ENCODE assay signal across 8 cellular contexts in the genomic region with DNA sequence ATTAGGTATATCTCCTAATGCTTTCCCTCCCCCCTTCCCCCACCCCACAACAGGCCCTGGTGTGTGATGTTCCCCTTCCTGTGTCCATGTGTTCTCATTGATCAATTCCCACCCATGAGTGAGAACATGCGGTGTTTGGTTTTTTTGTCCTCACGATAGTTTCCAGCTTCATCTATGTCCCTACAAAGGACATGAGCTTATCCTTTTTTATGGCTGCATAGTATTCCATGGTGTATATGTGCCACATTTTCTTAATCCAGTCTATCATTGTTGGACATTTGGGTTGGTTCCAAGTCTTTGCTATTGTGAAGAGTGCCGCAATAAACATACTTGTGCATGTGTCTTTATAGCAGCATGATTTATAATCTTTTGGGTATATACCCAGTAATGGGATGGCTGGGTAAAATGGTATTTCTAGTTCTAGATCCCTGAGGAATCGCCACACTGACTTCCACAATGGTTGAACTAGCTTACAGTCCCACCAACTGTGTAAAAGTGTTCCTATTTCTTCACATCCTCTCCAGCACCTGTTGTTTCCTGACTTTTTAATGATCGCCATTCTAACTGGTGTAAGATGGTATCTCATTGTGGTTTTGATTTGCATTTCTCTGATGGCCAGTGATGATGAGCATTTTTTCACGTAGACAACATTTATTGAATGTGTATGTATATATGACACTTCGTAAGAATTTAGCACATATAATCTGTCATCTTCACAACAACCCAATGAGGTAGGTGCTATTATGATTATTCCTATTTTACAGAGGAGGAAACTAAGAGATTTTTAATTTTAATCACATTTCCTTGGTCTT. TPM values are rescaled to one million over a fixed set of nuclear protein-coding genes. Genes with fewer than 3 reads are reported as not detected.
A peak's percentile ranks its signal among the peaks of the same experiment; 100 is the strongest.
DNase-seq lines count a peak whose midpoint lies in the region; ATAC-seq, FAIRE-seq and TF ChIP-seq lines count a peak whose summit lies in the region.
"Not testable (repeated sequence)": the region's sequence is repeated elsewhere in the genome, so short reads cannot be mapped to it uniquely, and the experiment has no call there.

No MANE protein-coding gene starts in this region.

- FAIRE-seq in A549 (lab: Jason Lieb, UNC); RCC 7860 (lab: Jason Lieb, UNC): not testable (repeated sequence)

- H3K4me1 ChIP-seq in A549, result peaks cover 33% of the 10 kb centered on the region

- H3K9me3 ChIP-seq in A549, result not testable (repeated sequence)

- intact Hi-C loops in activated T-helper 1 cell treated with anti-CD3 and anti-CD28 coated beads, Interleukin-12 subunit alpha, Interleukin-12 subunit beta, Interleukin-2, Interleukin-4 antibody, amounts not matched to agents 30 ng/mL and 10 ng/mL and 1 ng/mL, durations not matched to agents 14 hours and 24 hours and 36 hours (cut with micrococcal nuclease), result not testable (repeated sequence)

- not testable (repeated sequence) for H3K36me3 Mint-ChIP-seq in IgD-negative memory B cell
- H3K36me3 Mint-ChIP-seq in activated CD4-positive, alpha-beta T cell treated with anti-CD3 and anti-CD28 coated beads, Interleukin-2, amount 10 ng/mL, durations not matched to agents 7 days and 5 days (ENCODE audit: low read depth), result peaks cover 37% of the 10 kb centered on the region
- H3K36me3 Mint-ChIP-seq in activated T-helper 1 cell treated with anti-CD3 and anti-CD28 coated beads, Interleukin-12 subunit alpha, Interleukin-12 subunit beta, Interleukin-2, Interleukin-4 antibody, amounts not matched to agents 30 ng/mL and 10 ng/mL and 1 ng/mL, durations not matched to agents 14 hours and 24 hours and 36 hours (ENCODE audit: low read depth), result peaks cover 61% of the 10 kb centered on the region
- peaks cover 63% of the 10 kb centered on the region for H3K36me3 Mint-ChIP-seq in activated naive CD8-positive, alpha-beta T cell treated with anti-CD3 and anti-CD28 coated beads for 36 hours
- H3K36me3 Mint-ChIP-seq in immature natural killer cell, result peaks cover 7 to 25% (median 16%) of the 10 kb centered on the region in 3 donors
- H3K36me3 Mint-ChIP-seq in stimulated activated effector memory CD8-positive, alpha-beta T cell treated with anti-CD3 and anti-CD28 coated beads, Interleukin-12 subunit alpha, Interleukin-12 subunit beta, amount 100 ng/mL, for 72 hours, result peaks cover 84% of the 10 kb centered on the region

- not testable (repeated sequence) for DNase-seq in A549 (ENCODE audit: low read depth in 1 of 2, low spot score in 1 of 2); activated CD4-positive, alpha-beta T cell treated with anti-CD3 and anti-CD28 coated beads, Interleukin-2, amount 10 ng/mL, durations not matched to agents 7 days and 5 days; activated T-helper 1 cell treated with anti-CD3 and anti-CD28 coated beads, Interleukin-12 subunit alpha, Interleukin-12 subunit beta, Interleukin-2, Interleukin-4 antibody, amounts not matched to agents 30 ng/mL and 10 ng/mL and 1 ng/mL, durations not matched to agents 14 hours and 24 hours and 36 hours (ENCODE audit: low spot score); activated naive CD8-positive, alpha-beta T cell treated with anti-CD3 and anti-CD28 coated beads for 36 hours; immature natural killer cell; stimulated activated effector memory CD8-positive, alpha-beta T cell treated with anti-CD3 and anti-CD28 coated beads, Interleukin-12 subunit alpha, Interleukin-12 subunit beta, amount 100 ng/mL, for 72 hours (ENCODE audit: low spot score in 2 of 2)
- DNase-seq in RCC 7860 (ENCODE audit: low spot score), result peak; percentile 1

- not testable (repeated sequence) for H3K4me2 ChIP-seq in A549

- H3K27me3 Mint-ChIP-seq in IgD-negative memory B cell; activated CD4-positive, alpha-beta T cell treated with anti-CD3 and anti-CD28 coated beads, Interleukin-2, amount 10 ng/mL, durations not matched to agents 7 days and 5 days; activated T-helper 1 cell treated with anti-CD3 and anti-CD28 coated beads, Interleukin-12 subunit alpha, Interleukin-12 subunit beta, Interleukin-2, Interleukin-4 antibody, amounts not matched to agents 30 ng/mL and 10 ng/mL and 1 ng/mL, durations not matched to agents 14 hours and 24 hours and 36 hours (ENCODE audit: insufficient read depth); activated naive CD8-positive, alpha-beta T cell treated with anti-CD3 and anti-CD28 coated beads for 36 hours; immature natural killer cell (ENCODE audit: low read depth in 3 of 3): not testable (repeated sequence)

- TF ChIP-seq CTCF in A549 (IDR thresholded peaks at IDR 0.05), result not testable (repeated sequence)

- not testable (repeated sequence) for H3K9me3 Mint-ChIP-seq in IgD-negative memory B cell; activated CD4-positive, alpha-beta T cell treated with anti-CD3 and anti-CD28 coated beads, Interleukin-2, amount 10 ng/mL, durations not matched to agents 7 days and 5 days; activated T-helper 1 cell treated with anti-CD3 and anti-CD28 coated beads, Interleukin-12 subunit alpha, Interleukin-12 subunit beta, Interleukin-2, Interleukin-4 antibody, amounts not matched to agents 30 ng/mL and 10 ng/mL and 1 ng/mL, durations not matched to agents 14 hours and 24 hours and 36 hours; activated naive CD8-positive, alpha-beta T cell treated with anti-CD3 and anti-CD28 coated beads for 36 hours; immature natural killer cell; stimulated activated effector memory CD8-positive, alpha-beta T cell treated with anti-CD3 and anti-CD28 coated beads, Interleukin-12 subunit alpha, Interleukin-12 subunit beta, amount 100 ng/mL, for 72 hours

- not testable (repeated sequence) for ATAC-seq in A549; stimulated activated effector memory CD8-positive, alpha-beta T cell treated with anti-CD3 and anti-CD28 coated beads, Interleukin-12 subunit alpha, Interleukin-12 subunit beta, amount 100 ng/mL, for 72 hours

- not testable (repeated sequence) for TF ChIP-seq POLR2A in A549 (IDR thresholded peaks at IDR 0.05; ENCODE audit: low read length)

- H3K27ac Mint-ChIP-seq in IgD-negative memory B cell (peak overlapping the region in 1 of 3 donors; percentile 76), immature natural killer cell (peak overlapping the region; percentile 57 to 87 (median 77))
- peak overlapping the region; percentile 70 for H3K27ac Mint-ChIP-seq in activated CD4-positive, alpha-beta T cell treated with anti-CD3 and anti-CD28 coated beads, Interleukin-2, amount 10 ng/mL, durations not matched to agents 7 days and 5 days
- H3K27ac Mint-ChIP-seq in activated T-helper 1 cell treated with anti-CD3 and anti-CD28 coated beads, Interleukin-12 subunit alpha, Interleukin-12 subunit beta, Interleukin-2, Interleukin-4 antibody, amounts not matched to agents 30 ng/mL and 10 ng/mL and 1 ng/mL, durations not matched to agents 14 hours and 24 hours and 36 hours, result peak overlapping the region; percentile 62
- peak overlapping the region; percentile 59 for H3K27ac Mint-ChIP-seq in activated naive CD8-positive, alpha-beta T cell treated with anti-CD3 and anti-CD28 coated beads for 36 hours
- H3K27ac Mint-ChIP-seq in stimulated activated effector memory CD8-positive, alpha-beta T cell treated with anti-CD3 and anti-CD28 coated beads, Interleukin-12 subunit alpha, Interleukin-12 subunit beta, amount 100 ng/mL, for 72 hours, result not testable (repeated sequence)

- TF ChIP-seq RAD21 in A549 (conservative IDR thresholded peaks at IDR 0.05 in 1 of 2, IDR thresholded peaks at IDR 0.05 in 1 of 2), result not testable (repeated sequence)

- not testable (repeated sequence) for H3K27ac ChIP-seq in A549

- H3K4me1 Mint-ChIP-seq in IgD-negative memory B cell (peaks cover 44 to 67% (median 46%) of the 10 kb centered on the region in 3 donors), immature natural killer cell (peaks cover 64 to 87% of the 10 kb centered on the region in 2 donors)
- H3K4me1 Mint-ChIP-seq in activated CD4-positive, alpha-beta T cell treated with anti-CD3 and anti-CD28 coated beads, Interleukin-2, amount 10 ng/mL, durations not matched to agents 7 days and 5 days, result peaks cover 60% of the 10 kb centered on the region
- H3K4me1 Mint-ChIP-seq in activated T-helper 1 cell treated with anti-CD3 and anti-CD28 coated beads, Interleukin-12 subunit alpha, Interleukin-12 subunit beta, Interleukin-2, Interleukin-4 antibody, amounts not matched to agents 30 ng/mL and 10 ng/mL and 1 ng/mL, durations not matched to agents 14 hours and 24 hours and 36 hours (ENCODE audit: low read depth), result peaks cover 79% of the 10 kb centered on the region
- peaks cover 64% of the 10 kb centered on the region for H3K4me1 Mint-ChIP-seq in activated naive CD8-positive, alpha-beta T cell treated with anti-CD3 and anti-CD28 coated beads for 36 hours
- peaks cover 68% of the 10 kb centered on the region for H3K4me1 Mint-ChIP-seq in stimulated activated effector memory CD8-positive, alpha-beta T cell treated with anti-CD3 and anti-CD28 coated beads, Interleukin-12 subunit alpha, Interleukin-12 subunit beta, amount 100 ng/mL, for 72 hours

- POLR2A ChIA-PET in A549 (lab: Yijun Ruan, JAX); activated CD4-positive, alpha-beta T cell treated with anti-CD3 and anti-CD28 coated beads, Interleukin-2, amount 10 ng/mL, durations not matched to agents 7 days and 5 days (lab: Charles Lee): not testable (repeated sequence)

- H3K4me3 ChIP-seq in A549, result not testable (repeated sequence)

- 93% methylated on average over 7 of the region's 7 CpGs for WGBS in A549 (ENCODE audit: missing lambda C conversion rate)

- CTCF ChIA-PET in A549 (lab: Yijun Ruan, JAX); activated CD4-positive, alpha-beta T cell treated with anti-CD3 and anti-CD28 coated beads, Interleukin-2, amount 10 ng/mL, durations not matched to agents 7 days and 5 days (lab: Charles Lee): not testable (repeated sequence)

- TF ChIP-seq EP300 in A549 (IDR thresholded peaks at IDR 0.05), result not testable (repeated sequence)

- H3K4me3 Mint-ChIP-seq in IgD-negative memory B cell (peak overlapping the region in 3 of 4 donors; percentile 1 to 78 (median 76)), immature natural killer cell (peak overlapping the region in 2 of 5 donors; percentile 10 to 59)
- H3K4me3 Mint-ChIP-seq in activated CD4-positive, alpha-beta T cell treated with anti-CD3 and anti-CD28 coated beads, Interleukin-2, amount 10 ng/mL, durations not matched to agents 7 days and 5 days; activated T-helper 1 cell treated with anti-CD3 and anti-CD28 coated beads, Interleukin-12 subunit alpha, Interleukin-12 subunit beta, Interleukin-2, Interleukin-4 antibody, amounts not matched to agents 30 ng/mL and 10 ng/mL and 1 ng/mL, durations not matched to agents 14 hours and 24 hours and 36 hours: not testable (repeated sequence)
- H3K4me3 Mint-ChIP-seq in activated naive CD8-positive, alpha-beta T cell treated with anti-CD3 and anti-CD28 coated beads for 36 hours, result peak overlapping the region; percentile 54
- H3K4me3 Mint-ChIP-seq in stimulated activated effector memory CD8-positive, alpha-beta T cell treated with anti-CD3 and anti-CD28 coated beads, Interleukin-12 subunit alpha, Interleukin-12 subunit beta, amount 100 ng/mL, for 72 hours, result peak overlapping the region; percentile 13

RNA-seq across cellular contexts. Expression of gene REL, which starts 8.4 kb away (rescaled TPM):
- polyA plus RNA-seq in A549 (2011; rRNA removed), result 9.3 and 11.3 TPM in 2 replicates
- polyA plus RNA-seq in A549 (2012; cell fraction: cytosol; rRNA removed), result 1.4 and 1.8 TPM in 2 replicates
- polyA plus RNA-seq in A549 (2012; cell fraction: nucleus; rRNA removed), result 1.4 and 2.3 TPM in 2 replicates
- 2.3 to 2.8 TPM (median 2.4 TPM) in 3 replicates for polyA plus RNA-seq in A549 (2017; fragmentation: RNase III; extraction: RNeasy Plus Mini Kit Qiagen cat#74134 plus additional on column Dnase treatment)
- 14.0 and 15.1 TPM in 2 replicates for polyA minus RNA-seq in A549 (2011; rRNA and poly(A)+ RNA removed)
- polyA plus RNA-seq in IgD-negative memory B cell, result 64.7 TPM
- 10 to 100 TPM; 18.4 to 22.3 TPM for total RNA-seq in activated CD4-positive, alpha-beta T cell treated with anti-CD3 and anti-CD28 coated beads, Interleukin-2, amount 10 ng/mL, durations not matched to agents 7 days and 5 days
- 93.6 and 97.2 TPM in 2 replicates for total RNA-seq in activated T-helper 1 cell treated with anti-CD3 and anti-CD28 coated beads, Interleukin-12 subunit alpha, Interleukin-12 subunit beta, Interleukin-2, Interleukin-4 antibody, amounts not matched to agents 30 ng/mL and 10 ng/mL and 1 ng/mL, durations not matched to agents 14 hours and 24 hours and 36 hours
- 10 to 100 TPM; 61.5 to 62.4 TPM for total RNA-seq in activated naive CD8-positive, alpha-beta T cell treated with anti-CD3 and anti-CD28 coated beads for 36 hours
- polyA plus RNA-seq in immature natural killer cell, result 10 to 100 TPM in 2 of 3 donors, 1 to 10 TPM in 1; 6.4 to 47.7 (median 21.7) TPM
